Comparison of ENCODE assay signal across 8 cellular contexts in the genomic region with DNA sequence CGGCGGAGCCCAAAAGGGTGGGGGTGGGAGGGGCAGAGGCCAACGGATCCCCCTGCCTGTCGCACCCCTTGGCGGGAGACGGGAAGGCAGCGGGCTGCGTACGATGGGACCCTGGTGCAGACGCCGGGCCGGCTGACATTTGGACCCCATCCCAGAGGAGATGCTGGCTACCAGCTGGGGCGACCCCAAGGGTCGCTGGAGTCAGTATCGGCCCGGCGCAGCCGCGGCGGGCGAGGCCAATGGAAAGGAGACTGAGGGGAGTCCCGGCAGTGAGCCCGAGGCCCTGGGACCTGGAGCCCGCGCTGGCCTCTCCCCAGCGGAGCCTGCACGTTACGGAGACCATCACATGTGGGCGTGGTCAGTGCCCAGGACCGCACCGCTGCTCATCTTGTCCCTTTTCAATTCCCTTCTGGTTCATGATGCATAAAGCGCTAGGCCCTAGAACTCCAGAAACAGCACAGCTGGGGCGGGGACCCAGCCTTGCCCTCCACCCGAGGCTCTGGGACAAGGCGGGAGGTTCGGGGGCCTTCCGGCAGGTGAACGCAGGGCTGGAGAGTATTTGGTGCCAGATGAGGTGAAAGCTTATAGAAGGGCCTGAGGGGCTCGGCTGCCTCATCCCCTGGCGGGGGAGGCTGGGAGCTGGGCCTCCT. TPM values are rescaled to one million over a fixed set of nuclear protein-coding genes. Genes with fewer than 3 reads are reported as not detected.
DNase-seq lines count a peak whose midpoint lies in the region; ATAC-seq and TF ChIP-seq lines count a peak whose summit lies in the region.

No MANE protein-coding gene starts in this region.

- H2BK120ac ChIP-seq in mesendoderm (ENCODE audit: low read depth, low read length), result no peak overlapping the region

- in situ Hi-C loops in T47D (cut with HindIII; ENCODE audit: low pct_unique_long_range_greater_than_20kb, low sequenced_read_pairs), result no loop called here

- no peaks in the 10 kb centered on the region for H3K9me3 Mint-ChIP-seq in CD4-positive, alpha-beta memory T cell

- no peak overlapping the region for H2BK5ac ChIP-seq in mesendoderm (ENCODE audit: low read length)

- H3K79me1 ChIP-seq in mesendoderm (ENCODE audit: low read length), result no peaks in the 10 kb centered on the region

- no peak overlapping the region for H4K8ac ChIP-seq in mesendoderm (ENCODE audit: low read depth, low read length)

- no CpG with 5 or more reads among the region's 40 CpGs for WGBS in mesendoderm (ENCODE audit: extremely low coverage, insufficient coverage, low lambda C conversion rate)

- CTCF ChIA-PET in CD4-positive, alpha-beta memory T cell (lab: Charles Lee; ENCODE audit: partially characterized antibody), result interaction anchor here (0.9 to 2.6 kb wide), 4 partner anchors 26 to 62 kb away, joined by 3 to 9 read pairs (median 3); no protein-coding TSS in a partner anchor

- no peak for DNase-seq in CD4-positive, alpha-beta memory T cell
- DNase-seq in NCI-H1105 (lab: John Stamatoyannopoulos, UW) (peak; percentile 65), T47D (ENCODE audit: low read depth in 1 of 2, low spot score in 1 of 2) (peak; percentile 50 to 70), mesendoderm (peak; percentile 66), activated gamma-delta T cell treated with Interleukin-2 at 50 U/mL for 16 hours (no peak), omental fat pad (ENCODE audit: low spot score) (no peak)

- no peak overlapping the region for H2BK15ac ChIP-seq in mesendoderm (replicated peaks; ENCODE audit: low read depth)

- no peak overlapping the region for H2AK5ac ChIP-seq in mesendoderm (ENCODE audit: low read length)

- H3K4me1 Mint-ChIP-seq in CD4-positive, alpha-beta memory T cell, result peaks cover 3 to 22% (median 8%) of the 10 kb centered on the region in 4 donors

- no peaks in the 10 kb centered on the region for H3K36me3 ChIP-seq in CD4-positive, alpha-beta memory T cell (ENCODE audit: insufficient read depth, low read length)
- no peaks in the 10 kb centered on the region for H3K36me3 ChIP-seq in mesendoderm (ENCODE audit: control insufficient read depth, insufficient read depth, low read length)

- no peak overlapping the region for H4K5ac ChIP-seq in mesendoderm (ENCODE audit: low read length)

- H3K4me1 ChIP-seq in CD4-positive, alpha-beta memory T cell (ENCODE audit: insufficient read depth, low read length), result peaks cover 48% of the 10 kb centered on the region
- peaks cover 3% of the 10 kb centered on the region for H3K4me1 ChIP-seq in mesendoderm (ENCODE audit: control insufficient read depth, low read depth, low read length)

- H3K18ac ChIP-seq in mesendoderm (ENCODE audit: low read length), result no peak overlapping the region

- H3K27ac ChIP-seq in CD4-positive, alpha-beta memory T cell (ENCODE audit: low read depth, low read length), result no peak overlapping the region
- H3K27ac ChIP-seq in mesendoderm (ENCODE audit: low read depth, low read length), result no peak overlapping the region

- no peak for TF ChIP-seq CTCF in omental fat pad (IDR thresholded peaks at IDR 0.05)

- peak overlapping the region; percentile 53 to 84 (median 74) for H3K4me3 Mint-ChIP-seq in CD4-positive, alpha-beta memory T cell

- H3K9me3 ChIP-seq in CD4-positive, alpha-beta memory T cell (ENCODE audit: control insufficient read depth in 1 of 2, low read length in 2 of 2), result no peaks in the 10 kb centered on the region

- POLR2A ChIA-PET in CD4-positive, alpha-beta memory T cell (lab: Charles Lee; ENCODE audit: partially characterized antibody), result interaction anchor here (0.6 to 3.1 kb wide), 9 partner anchors 8 to 202 kb away, joined by 3 to 12 read pairs (median 4); a partner anchor contains a TSS

- intact Hi-C loops in CD4-positive, alpha-beta memory T cell (cut with micrococcal nuclease), result loop anchor here (1.0 to 2.0 kb wide), 3 partner anchors 8 to 44 kb away; a partner anchor contains a TSS

- no peak overlapping the region for H3K23ac ChIP-seq in mesendoderm (ENCODE audit: low read length)

- H3K4ac ChIP-seq in mesendoderm (ENCODE audit: low read depth, low read length), result no peak overlapping the region

- H3K79me2 ChIP-seq in mesendoderm (ENCODE audit: control insufficient read depth, insufficient read depth, low read length), result no peaks in the 10 kb centered on the region

- H3K27me3 ChIP-seq in CD4-positive, alpha-beta memory T cell (ENCODE audit: insufficient read depth, low read length), result no peaks in the 10 kb centered on the region
- peaks cover 41% of the 10 kb centered on the region for H3K27me3 ChIP-seq in mesendoderm (ENCODE audit: insufficient read depth, low read length, poor library complexity)

- H3K36me3 Mint-ChIP-seq in CD4-positive, alpha-beta memory T cell, result no peaks in the 10 kb centered on the region

- ATAC-seq in HG03378 (IDR thresholded peaks at IDR 0.05; ENCODE audit: unreplicated experiment) (no peak), HG03025 (IDR thresholded peaks at IDR 0.05; ENCODE audit: low FRiP score, unreplicated experiment) (no peak), omental fat pad (ENCODE audit: low FRiP score) (no peak)

- H3K27ac Mint-ChIP-seq in CD4-positive, alpha-beta memory T cell, result no peak overlapping the region

- no peak overlapping the region for H3K56ac ChIP-seq in mesendoderm (ENCODE audit: low read length)

- peaks cover 0 to 1% of the 10 kb centered on the region in 2 donors for H3K27me3 Mint-ChIP-seq in CD4-positive, alpha-beta memory T cell

- H3K4me3 ChIP-seq in CD4-positive, alpha-beta memory T cell (ENCODE audit: low read length in 2 of 2), result peak overlapping the region; percentile 57 to 58
- H3K4me3 ChIP-seq in mesendoderm (ENCODE audit: low read length), result no peak overlapping the region

- H3K4me2 ChIP-seq in mesendoderm (ENCODE audit: low read length), result peak overlapping the region; percentile 48

- no peak overlapping the region for H3K9ac ChIP-seq in mesendoderm (ENCODE audit: low read length)

RNA-seq across cellular contexts. Expression of a gene that starts 8.0 kb away (rescaled TPM):
- total RNA-seq in CD4-positive, alpha-beta memory T cell, result 10 to 100 TPM; 68.8 to 79.8 TPM
- 10 to 100 TPM; 41.5 to 48.9 TPM for polyA plus RNA-seq in CD4-positive, alpha-beta memory T cell
- 21.6 TPM for polyA plus RNA-seq in mesendoderm (2013, experiment 1 of 2)
- polyA plus RNA-seq in mesendoderm (2013, experiment 2 of 2), result 22.2 TPM
- 10 to 100 TPM; 17.6 to 26.2 (median 20.6) TPM for total RNA-seq in omental fat pad

RNA-seq across cellular contexts. Expression of a gene that starts 19.2 kb away (rescaled TPM):
- total RNA-seq in CD4-positive, alpha-beta memory T cell, result 1 to 10 TPM; 3.1 to 3.7 TPM
- not detected for polyA plus RNA-seq in CD4-positive, alpha-beta memory T cell
- 0.76 TPM for polyA plus RNA-seq in mesendoderm (2013, experiment 1 of 2)
- polyA plus RNA-seq in mesendoderm (2013, experiment 2 of 2), result 0.70 TPM
- total RNA-seq in omental fat pad, result 1 to 10 TPM; 1.4 to 2.4 (median 2.2) TPM

RNA-seq across cellular contexts. Expression of a gene that starts 20.0 kb away (rescaled TPM):
- 1 to 10 TPM; 2.9 to 3.3 TPM for total RNA-seq in CD4-positive, alpha-beta memory T cell
- 1 to 10 TPM in 1 of 2 donors, under 1 TPM in 1; 1.00 to 2.8 TPM for polyA plus RNA-seq in CD4-positive, alpha-beta memory T cell
- polyA plus RNA-seq in mesendoderm (2013, experiment 1 of 2), result 1.5 TPM
- 1.5 TPM for polyA plus RNA-seq in mesendoderm (2013, experiment 2 of 2)
- 1 to 10 TPM; 1.6 to 4.5 (median 2.8) TPM for total RNA-seq in omental fat pad

RNA-seq across cellular contexts. Expression of a gene that starts 21.1 kb away (rescaled TPM):
- total RNA-seq in CD4-positive, alpha-beta memory T cell, result not detected
- polyA plus RNA-seq in CD4-positive, alpha-beta memory T cell, result not detected
- polyA plus RNA-seq in mesendoderm (2013, experiment 1 of 2), result 0.03 TPM
- 0.06 TPM for polyA plus RNA-seq in mesendoderm (2013, experiment 2 of 2)
- total RNA-seq in omental fat pad, result under 1 TPM in 2 of 4 donors, not detected in 2; 0.12 to 0.19 TPM

RNA-seq across cellular contexts. Expression of a gene that starts 32.8 kb away (rescaled TPM):
- total RNA-seq in CD4-positive, alpha-beta memory T cell, result 1,000 to 10,000 TPM; 1,715 to 1,828 TPM
- 1,000 to 10,000 TPM; 2,575 to 2,757 TPM for polyA plus RNA-seq in CD4-positive, alpha-beta memory T cell
- 2,706 TPM for polyA plus RNA-seq in mesendoderm (2013, experiment 1 of 2)
- polyA plus RNA-seq in mesendoderm (2013, experiment 2 of 2), result 2,673 TPM
- 1,000 to 10,000 TPM; 2,522 to 3,708 (median 2,994) TPM for total RNA-seq in omental fat pad

Comparison
In these comparisons a context has a peak if more than half of its experiments do, and no peak if none do; other contexts are left out.
1. DNase-seq: peak in NCI-H1105 (single experiment), T47D (2 of 2) and mesendoderm (single experiment); none in CD4-positive, alpha-beta memory T cell (0 of 5), activated gamma-delta T cell treated with Interleukin-2 at 50 U/mL for 16 hours (single experiment) and omental fat pad (single experiment).